ENCODE assay signal across 17 cellular contexts in genomic region chr10:100837300-100837699, GRCh38.
A peak's percentile ranks its signal among the peaks of the same experiment; 100 is the strongest.
DNase-seq lines count a peak whose midpoint lies in the region; ATAC-seq and TF ChIP-seq lines count a peak whose summit lies in the region.
"Had no signal": no experiment of that assay in that cellular context is flagged by ENCODE, and none has a peak within 500 bp of the region (broad histone marks: within the 10 kb centered on the region; RNA-seq: fewer than 3 reads in every experiment).

No MANE protein-coding gene starts in this region.

- H3K4me3 ChIP-seq in liver (ENCODE audit: low read depth in 1 of 3, low read length in 3 of 3) (no peak overlapping the region), H7 (ENCODE audit: insufficient read depth, low read depth, low read length) (no peak overlapping the region)
- H3K4me3 ChIP-seq: BLaER1, GM23338, HAP-1 had no signal

- H3K27me3 ChIP-seq in liver (ENCODE audit: control insufficient read depth in 4 of 4, insufficient read depth in 4 of 4, low read length in 3 of 4) (peaks cover 0 to 10% (median 2%) of the 10 kb centered on the region in 4 donors), H7 (ENCODE audit: control insufficient read depth, insufficient read depth, low read length) (peaks cover 37% of the 10 kb centered on the region)

- intact Hi-C loops in left colon (cut with DNase I, micrococcal nuclease) (no loop called here), Right ventricle myocardium superior (cut with DNase I) (no loop called here)

- H3K36me3 ChIP-seq in liver (ENCODE audit: control insufficient read depth in 4 of 4, insufficient read depth in 3 of 4, low read depth in 1 of 4, low read length in 3 of 4) (no peaks in the 10 kb centered on the region), H7 (replicated peaks; ENCODE audit: control insufficient read depth, insufficient read depth, low read length) (no peaks in the 10 kb centered on the region)
- H3K36me3 ChIP-seq: BLaER1, HAP-1 had no signal

- no peak for TF ChIP-seq CTCF in liver (IDR thresholded peaks at IDR 0.05; ENCODE audit: low read depth, low read length, missing input control)

- no peaks in the 10 kb centered on the region for H3K9me3 ChIP-seq in liver (ENCODE audit: control insufficient read depth in 4 of 4, low read length in 3 of 4)
- H3K9me3 ChIP-seq: BLaER1, HAP-1 had no signal

- WGBS in liver: 35% methylated on average over 3 of the region's 3 CpGs

- no peaks in the 10 kb centered on the region for H3K4me1 ChIP-seq in liver (ENCODE audit: control insufficient read depth in 4 of 4, insufficient read depth in 4 of 4, low read length in 3 of 4)
- H3K4me1 ChIP-seq: BLaER1, Caco-2, HAP-1 had no signal

- TF ChIP-seq RAD21 in liver (IDR thresholded peaks at IDR 0.05): no peak

- peak; percentile 61 for ATAC-seq in left colon
- ATAC-seq in Right ventricle myocardium superior (ENCODE audit: poor library complexity): no peak
- ATAC-seq: CD8-positive, alpha-beta T cell had no signal

- H3K9ac ChIP-seq in liver (ENCODE audit: low read depth in 1 of 2, low read length in 2 of 2): no peak overlapping the region
- H3K9ac ChIP-seq: BLaER1 had no signal

- DNase-seq in HuH-7.5 (ENCODE audit: low spot score) (peak; percentile 37), left colon (peak in 1 of 2 donors; percentile 9), erythroblast (lab: John Stamatoyannopoulos, UW) (no peak), H7 (no peak), Right ventricle myocardium superior (no peak)
- DNase-seq in activated naive CD4-positive, alpha-beta T cell (lab: John Stamatoyannopoulos, UW): no peak
- DNase-seq: Caco-2; CD4-positive, CD25-positive, alpha-beta regulatory T cell; CD8-positive, alpha-beta T cell; DMS53; DMS79 treated with DMSO at 0.1 percent for 48 hours; GF-D8 had no signal

- no peak overlapping the region for H3K27ac ChIP-seq in liver (ENCODE audit: low read depth in 1 of 2, low read length in 2 of 2)
- H3K27ac ChIP-seq: BLaER1, C4-2B had no signal

- TF ChIP-seq POLR2A in erythroblast (IDR thresholded peaks at IDR 0.05; ENCODE audit: low read length): no peak

TF ChIP-seq in liver, 16 proteins besides CTCF, POLR2A, EP300 and RAD21:
- no peak for TF ChIP-seq SP1 (IDR thresholded peaks at IDR 0.05)
- peak; percentile 49 to 83 for TF ChIP-seq HNF4A (conservative IDR thresholded peaks at IDR 0.05)
TF ChIP-seq in liver: peak in this region for 1.
